Comparison of ENCODE assay signal across 8 cellular contexts in genomic region chr3:23203651-23204111, GRCh38. TPM values are rescaled to one million over a fixed set of nuclear protein-coding genes. Genes with fewer than 3 reads are reported as not detected.
DNase-seq lines count a peak whose midpoint lies in the region; ATAC-seq and TF ChIP-seq lines count a peak whose summit lies in the region.

No MANE protein-coding gene starts in this region.

- H3K4me1 Mint-ChIP-seq in CD4-positive, alpha-beta memory T cell: peaks cover 7 to 16% (median 13%) of the 10 kb centered on the region in 4 donors

- H3K4me3 ChIP-seq in CD4-positive, alpha-beta memory T cell (ENCODE audit: low read length in 2 of 2): peak overlapping the region in 1 of 2 donors; percentile 36
- H3K4me3 ChIP-seq in NB4 (ENCODE audit: low read depth, low read length) (peak overlapping the region; percentile 76), adrenal gland (peak overlapping the region; percentile 71 to 86 (median 84)), right atrium auricular region (peak overlapping the region; percentile 73 to 96)

- POLR2A ChIA-PET in CD4-positive, alpha-beta memory T cell (lab: Charles Lee; ENCODE audit: partially characterized antibody): no interaction called here

- TF ChIP-seq CTCF in NB4 (IDR thresholded peaks at IDR 0.05; ENCODE audit: low read depth, low read length): no peak
- TF ChIP-seq CTCF in adrenal gland (IDR thresholded peaks at IDR 0.05): no peak
- TF ChIP-seq CTCF in right atrium auricular region (IDR thresholded peaks at IDR 0.05): no peak

- H3K36me3 ChIP-seq in CD4-positive, alpha-beta memory T cell (ENCODE audit: insufficient read depth, low read length): no peaks in the 10 kb centered on the region
- H3K36me3 ChIP-seq in adrenal gland (replicated peaks in 1 of 2): no peaks in the 10 kb centered on the region
- H3K36me3 ChIP-seq in right atrium auricular region: no peaks in the 10 kb centered on the region

- H3K27ac ChIP-seq in CD4-positive, alpha-beta memory T cell (ENCODE audit: low read depth, low read length): no peak overlapping the region
- H3K27ac ChIP-seq in adrenal gland: peak overlapping the region in 4 of 5 donors; percentile 66 to 93 (median 72)
- H3K27ac ChIP-seq in right atrium auricular region: peak overlapping the region; percentile 84 to 92

- H3K4me1 ChIP-seq in CD4-positive, alpha-beta memory T cell (ENCODE audit: insufficient read depth, low read length): no peaks in the 10 kb centered on the region
- H3K4me1 ChIP-seq in adrenal gland (replicated peaks in 1 of 2) (peaks cover 0 to 10% of the 10 kb centered on the region in 2 donors), right atrium auricular region (peaks cover 0 to 17% of the 10 kb centered on the region in 2 donors)

- H3K36me3 Mint-ChIP-seq in CD4-positive, alpha-beta memory T cell: no peaks in the 10 kb centered on the region

- no peak for TF ChIP-seq POLR2A in NB4 (IDR thresholded peaks at IDR 0.05; ENCODE audit: extremely low read depth, insufficient read length)
- no peak for TF ChIP-seq POLR2A in adrenal gland (IDR thresholded peaks at IDR 0.05)

- ATAC-seq in GM21528 (IDR thresholded peaks at IDR 0.05; ENCODE audit: low FRiP score, unreplicated experiment): peak; percentile 29

- WGBS in adrenal gland, 4 donors: 1 to 2% (median 1%) methylated on average over 17 of the region's 17 CpGs

- peak overlapping the region; percentile 73 to 90 (median 84) for H3K4me3 Mint-ChIP-seq in CD4-positive, alpha-beta memory T cell

- intact Hi-C loops in CD4-positive, alpha-beta memory T cell (cut with micrococcal nuclease): no loop called here
- intact Hi-C loops in adrenal gland (cut with DNase I): no loop called here

- peaks cover 5% of the 10 kb centered on the region for H3K27me3 ChIP-seq in CD4-positive, alpha-beta memory T cell (ENCODE audit: insufficient read depth, low read length)
- H3K27me3 ChIP-seq in adrenal gland (no peaks in the 10 kb centered on the region), right atrium auricular region (no peaks in the 10 kb centered on the region)

- H3K9me3 Mint-ChIP-seq in CD4-positive, alpha-beta memory T cell: no peaks in the 10 kb centered on the region

- peak overlapping the region in 4 of 7 donors; percentile 10 to 80 (median 57) for H3K27ac Mint-ChIP-seq in CD4-positive, alpha-beta memory T cell

- H3K27me3 Mint-ChIP-seq in CD4-positive, alpha-beta memory T cell: peaks cover 20 to 30% of the 10 kb centered on the region in 2 donors

- no peak for DNase-seq in CD4-positive, alpha-beta memory T cell
- DNase-seq in NB4 (ENCODE audit: low read depth) (peak; percentile 42), adrenal gland (peak in 5 of 7 donors; percentile 22 to 55 (median 26)), right atrium auricular region (ENCODE audit: low spot score) (peak; percentile 60), putamen (ENCODE audit: low spot score) (peak; percentile 45), DMS153 treated with DMSO at 0.1 percent for 48 hours (lab: John Stamatoyannopoulos, UW; ENCODE audit: unreplicated experiment) (no peak), NCI-H1048 (lab: John Stamatoyannopoulos, UW) (no peak)

- H3K9me3 ChIP-seq in CD4-positive, alpha-beta memory T cell (ENCODE audit: control insufficient read depth in 1 of 2, low read length in 2 of 2): no peaks in the 10 kb centered on the region
- H3K9me3 ChIP-seq in adrenal gland (replicated peaks in 1 of 3): no peaks in the 10 kb centered on the region
- no peaks in the 10 kb centered on the region for H3K9me3 ChIP-seq in right atrium auricular region

- CTCF ChIA-PET in CD4-positive, alpha-beta memory T cell (lab: Charles Lee; ENCODE audit: partially characterized antibody): no interaction called here

RNA-seq across cellular contexts. Expression of gene UBE2E2, which starts 0.6 kb away (rescaled TPM):
- total RNA-seq in CD4-positive, alpha-beta memory T cell: 1 to 10 TPM; 2.9 to 4.7 TPM
- polyA plus RNA-seq in CD4-positive, alpha-beta memory T cell: 1 to 10 TPM; 1.3 to 3.3 TPM
- total RNA-seq in adrenal gland (10 to 100 TPM; 20.1 to 29.6 (median 25.5) TPM), right atrium auricular region (10 to 100 TPM; 31.0 to 36.7 TPM)
- polyA plus RNA-seq in adrenal gland: 10 to 100 TPM in 2 of 3 donors, 1 to 10 TPM in 1; 9.3 to 19.6 (median 10.7) TPM

Comparison
In these comparisons a context has a peak if more than half of its experiments do, and no peak if none do; other contexts are left out.
1. DNase-seq: peak in NB4 (single experiment), adrenal gland (5 of 7), right atrium auricular region (single experiment) and putamen (single experiment); none in CD4-positive, alpha-beta memory T cell (0 of 5), DMS153 treated with DMSO at 0.1 percent for 48 hours (single experiment) and NCI-H1048 (single experiment).